Comparison of ENCODE assay signal across 3 cellular contexts in the genomic region with DNA sequence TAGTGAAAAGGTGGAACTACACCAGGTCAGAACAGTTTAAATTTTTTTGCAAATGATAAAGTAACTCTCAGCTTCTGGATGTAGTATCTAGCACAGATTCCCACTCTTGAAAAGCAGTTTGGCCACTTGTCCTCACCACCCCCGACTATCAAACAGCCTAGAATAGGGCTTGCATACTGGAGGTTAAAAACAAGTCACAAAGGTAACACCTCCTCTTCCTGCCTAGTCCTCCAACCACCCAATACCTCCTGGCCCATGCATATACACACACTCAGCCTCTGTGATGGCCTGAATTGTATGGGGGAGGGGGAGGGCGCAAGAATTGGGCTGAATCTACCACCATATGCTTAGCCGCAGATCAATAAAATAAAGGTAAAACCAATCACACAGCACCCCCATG.
TF ChIP-seq lines count a peak whose summit lies in the region.

No MANE protein-coding gene starts in this region.

TF ChIP-seq in HCT116, 20 proteins besides CTCF, POLR2A, EP300 and RAD21 (continues in another document):
- TF ChIP-seq YY1 (IDR thresholded peaks at IDR 0.05; ENCODE audit: extremely low read depth, insufficient replicate concordance, low read depth, low read length) (no peak), ZNF274 (IDR thresholded peaks at IDR 0.05; ENCODE audit: low read depth, low read length) (no peak), EGR1 (IDR thresholded peaks at IDR 0.05; ENCODE audit: low read depth) (no peak), CEBPB (IDR thresholded peaks at IDR 0.05; ENCODE audit: low read depth) (no peak), EZH2 (IDR thresholded peaks at IDR 0.05) (no peak), ZFX (IDR thresholded peaks at IDR 0.05) (no peak), SP1 (IDR thresholded peaks at IDR 0.05; ENCODE audit: low read depth) (no peak), POLR2AphosphoS5 (IDR thresholded peaks at IDR 0.05; ENCODE audit: low read depth, low read length) (no peak), SRF (IDR thresholded peaks at IDR 0.05; ENCODE audit: low read depth) (no peak), TCF7L2 (IDR thresholded peaks at IDR 0.05; ENCODE audit: borderline replicate concordance, extremely low read depth, insufficient read depth, insufficient read length) (no peak), CBX3 (IDR thresholded peaks at IDR 0.05; ENCODE audit: low read depth) (no peak), JUND (IDR thresholded peaks at IDR 0.05) (no peak)
- TF ChIP-seq, protein P1, sequence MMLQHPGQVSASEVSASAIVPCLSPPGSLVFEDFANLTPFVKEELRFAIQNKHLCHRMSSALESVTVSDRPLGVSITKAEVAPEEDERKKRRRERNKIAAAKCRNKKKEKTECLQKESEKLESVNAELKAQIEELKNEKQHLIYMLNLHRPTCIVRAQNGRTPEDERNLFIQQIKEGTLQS (IDR thresholded peaks at IDR 0.05) = no peak
- TF ChIP-seq, protein P2, sequence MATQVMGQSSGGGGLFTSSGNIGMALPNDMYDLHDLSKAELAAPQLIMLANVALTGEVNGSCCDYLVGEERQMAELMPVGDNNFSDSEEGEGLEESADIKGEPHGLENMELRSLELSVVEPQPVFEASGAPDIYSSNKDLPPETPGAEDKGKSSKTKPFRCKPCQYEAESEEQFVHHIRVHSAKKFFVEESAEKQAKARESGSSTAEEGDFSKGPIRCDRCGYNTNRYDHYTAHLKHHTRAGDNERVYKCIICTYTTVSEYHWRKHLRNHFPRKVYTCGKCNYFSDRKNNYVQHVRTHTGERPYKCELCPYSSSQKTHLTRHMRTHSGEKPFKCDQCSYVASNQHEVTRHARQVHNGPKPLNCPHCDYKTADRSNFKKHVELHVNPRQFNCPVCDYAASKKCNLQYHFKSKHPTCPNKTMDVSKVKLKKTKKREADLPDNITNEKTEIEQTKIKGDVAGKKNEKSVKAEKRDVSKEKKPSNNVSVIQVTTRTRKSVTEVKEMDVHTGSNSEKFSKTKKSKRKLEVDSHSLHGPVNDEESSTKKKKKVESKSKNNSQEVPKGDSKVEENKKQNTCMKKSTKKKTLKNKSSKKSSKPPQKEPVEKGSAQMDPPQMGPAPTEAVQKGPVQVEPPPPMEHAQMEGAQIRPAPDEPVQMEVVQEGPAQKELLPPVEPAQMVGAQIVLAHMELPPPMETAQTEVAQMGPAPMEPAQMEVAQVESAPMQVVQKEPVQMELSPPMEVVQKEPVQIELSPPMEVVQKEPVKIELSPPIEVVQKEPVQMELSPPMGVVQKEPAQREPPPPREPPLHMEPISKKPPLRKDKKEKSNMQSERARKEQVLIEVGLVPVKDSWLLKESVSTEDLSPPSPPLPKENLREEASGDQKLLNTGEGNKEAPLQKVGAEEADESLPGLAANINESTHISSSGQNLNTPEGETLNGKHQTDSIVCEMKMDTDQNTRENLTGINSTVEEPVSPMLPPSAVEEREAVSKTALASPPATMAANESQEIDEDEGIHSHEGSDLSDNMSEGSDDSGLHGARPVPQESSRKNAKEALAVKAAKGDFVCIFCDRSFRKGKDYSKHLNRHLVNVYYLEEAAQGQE (IDR thresholded peaks at IDR 0.05; ENCODE audit: low read depth) = no peak
- TF ChIP-seq, protein P3, sequence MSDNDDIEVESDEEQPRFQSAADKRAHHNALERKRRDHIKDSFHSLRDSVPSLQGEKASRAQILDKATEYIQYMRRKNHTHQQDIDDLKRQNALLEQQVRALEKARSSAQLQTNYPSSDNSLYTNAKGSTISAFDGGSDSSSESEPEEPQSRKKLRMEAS (IDR thresholded peaks at IDR 0.05) = no peak
- TF ChIP-seq, protein P4, sequence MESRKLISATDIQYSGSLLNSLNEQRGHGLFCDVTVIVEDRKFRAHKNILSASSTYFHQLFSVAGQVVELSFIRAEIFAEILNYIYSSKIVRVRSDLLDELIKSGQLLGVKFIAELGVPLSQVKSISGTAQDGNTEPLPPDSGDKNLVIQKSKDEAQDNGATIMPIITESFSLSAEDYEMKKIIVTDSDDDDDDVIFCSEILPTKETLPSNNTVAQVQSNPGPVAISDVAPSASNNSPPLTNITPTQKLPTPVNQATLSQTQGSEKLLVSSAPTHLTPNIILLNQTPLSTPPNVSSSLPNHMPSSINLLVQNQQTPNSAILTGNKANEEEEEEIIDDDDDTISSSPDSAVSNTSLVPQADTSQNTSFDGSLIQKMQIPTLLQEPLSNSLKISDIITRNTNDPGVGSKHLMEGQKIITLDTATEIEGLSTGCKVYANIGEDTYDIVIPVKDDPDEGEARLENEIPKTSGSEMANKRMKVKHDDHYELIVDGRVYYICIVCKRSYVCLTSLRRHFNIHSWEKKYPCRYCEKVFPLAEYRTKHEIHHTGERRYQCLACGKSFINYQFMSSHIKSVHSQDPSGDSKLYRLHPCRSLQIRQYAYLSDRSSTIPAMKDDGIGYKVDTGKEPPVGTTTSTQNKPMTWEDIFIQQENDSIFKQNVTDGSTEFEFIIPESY (IDR thresholded peaks at IDR 0.05; ENCODE audit: extremely low read depth, insufficient replicate concordance, low read length) = no peak

TF ChIP-seq in GM12878, 131 proteins besides CTCF, POLR2A, EP300 and RAD21 (continues in another document):
- no peak for TF ChIP-seq GABPA (IDR thresholded peaks at IDR 0.05; ENCODE audit: low read depth)
- TF ChIP-seq SMAD1 (IDR thresholded peaks at IDR 0.05; ENCODE audit: low read depth, partially characterized antibody) = no peak
- TF ChIP-seq, protein P5, sequence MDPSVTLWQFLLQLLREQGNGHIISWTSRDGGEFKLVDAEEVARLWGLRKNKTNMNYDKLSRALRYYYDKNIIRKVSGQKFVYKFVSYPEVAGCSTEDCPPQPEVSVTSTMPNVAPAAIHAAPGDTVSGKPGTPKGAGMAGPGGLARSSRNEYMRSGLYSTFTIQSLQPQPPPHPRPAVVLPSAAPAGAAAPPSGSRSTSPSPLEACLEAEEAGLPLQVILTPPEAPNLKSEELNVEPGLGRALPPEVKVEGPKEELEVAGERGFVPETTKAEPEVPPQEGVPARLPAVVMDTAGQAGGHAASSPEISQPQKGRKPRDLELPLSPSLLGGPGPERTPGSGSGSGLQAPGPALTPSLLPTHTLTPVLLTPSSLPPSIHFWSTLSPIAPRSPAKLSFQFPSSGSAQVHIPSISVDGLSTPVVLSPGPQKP (IDR thresholded peaks at IDR 0.05; ENCODE audit: low read depth, low read length) = no peak
- TF ChIP-seq BACH1 (IDR thresholded peaks at IDR 0.05; ENCODE audit: borderline replicate concordance) = no peak
- no peak for TF ChIP-seq TARDBP (IDR thresholded peaks at IDR 0.05; ENCODE audit: borderline replicate concordance)
- TF ChIP-seq, protein P6, sequence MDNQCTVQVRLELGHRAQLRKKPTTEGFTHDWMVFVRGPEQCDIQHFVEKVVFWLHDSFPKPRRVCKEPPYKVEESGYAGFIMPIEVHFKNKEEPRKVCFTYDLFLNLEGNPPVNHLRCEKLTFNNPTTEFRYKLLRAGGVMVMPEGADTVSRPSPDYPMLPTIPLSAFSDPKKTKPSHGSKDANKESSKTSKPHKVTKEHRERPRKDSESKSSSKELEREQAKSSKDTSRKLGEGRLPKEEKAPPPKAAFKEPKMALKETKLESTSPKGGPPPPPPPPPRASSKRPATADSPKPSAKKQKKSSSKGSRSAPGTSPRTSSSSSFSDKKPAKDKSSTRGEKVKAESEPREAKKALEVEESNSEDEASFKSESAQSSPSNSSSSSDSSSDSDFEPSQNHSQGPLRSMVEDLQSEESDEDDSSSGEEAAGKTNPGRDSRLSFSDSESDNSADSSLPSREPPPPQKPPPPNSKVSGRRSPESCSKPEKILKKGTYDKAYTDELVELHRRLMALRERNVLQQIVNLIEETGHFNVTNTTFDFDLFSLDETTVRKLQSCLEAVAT (IDR thresholded peaks at IDR 0.05) = no peak
- TF ChIP-seq, protein P7, sequence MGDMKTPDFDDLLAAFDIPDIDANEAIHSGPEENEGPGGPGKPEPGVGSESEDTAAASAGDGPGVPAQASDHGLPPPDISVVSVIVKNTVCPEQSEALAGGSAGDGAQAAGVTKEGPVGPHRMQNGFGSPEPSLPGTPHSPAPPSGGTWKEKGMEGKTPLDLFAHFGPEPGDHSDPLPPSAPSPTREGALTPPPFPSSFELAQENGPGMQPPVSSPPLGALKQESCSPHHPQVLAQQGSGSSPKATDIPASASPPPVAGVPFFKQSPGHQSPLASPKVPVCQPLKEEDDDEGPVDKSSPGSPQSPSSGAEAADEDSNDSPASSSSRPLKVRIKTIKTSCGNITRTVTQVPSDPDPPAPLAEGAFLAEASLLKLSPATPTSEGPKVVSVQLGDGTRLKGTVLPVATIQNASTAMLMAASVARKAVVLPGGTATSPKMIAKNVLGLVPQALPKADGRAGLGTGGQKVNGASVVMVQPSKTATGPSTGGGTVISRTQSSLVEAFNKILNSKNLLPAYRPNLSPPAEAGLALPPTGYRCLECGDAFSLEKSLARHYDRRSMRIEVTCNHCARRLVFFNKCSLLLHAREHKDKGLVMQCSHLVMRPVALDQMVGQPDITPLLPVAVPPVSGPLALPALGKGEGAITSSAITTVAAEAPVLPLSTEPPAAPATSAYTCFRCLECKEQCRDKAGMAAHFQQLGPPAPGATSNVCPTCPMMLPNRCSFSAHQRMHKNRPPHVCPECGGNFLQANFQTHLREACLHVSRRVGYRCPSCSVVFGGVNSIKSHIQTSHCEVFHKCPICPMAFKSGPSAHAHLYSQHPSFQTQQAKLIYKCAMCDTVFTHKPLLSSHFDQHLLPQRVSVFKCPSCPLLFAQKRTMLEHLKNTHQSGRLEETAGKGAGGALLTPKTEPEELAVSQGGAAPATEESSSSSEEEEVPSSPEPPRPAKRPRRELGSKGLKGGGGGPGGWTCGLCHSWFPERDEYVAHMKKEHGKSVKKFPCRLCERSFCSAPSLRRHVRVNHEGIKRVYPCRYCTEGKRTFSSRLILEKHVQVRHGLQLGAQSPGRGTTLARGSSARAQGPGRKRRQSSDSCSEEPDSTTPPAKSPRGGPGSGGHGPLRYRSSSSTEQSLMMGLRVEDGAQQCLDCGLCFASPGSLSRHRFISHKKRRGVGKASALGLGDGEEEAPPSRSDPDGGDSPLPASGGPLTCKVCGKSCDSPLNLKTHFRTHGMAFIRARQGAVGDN (IDR thresholded peaks at IDR 0.05) = no peak
- no peak for TF ChIP-seq RUNX3 (IDR thresholded peaks at IDR 0.05; ENCODE audit: low read length)
- TF ChIP-seq SUPT20H (IDR thresholded peaks at IDR 0.05; ENCODE audit: borderline replicate concordance, control insufficient read depth, low read depth, low read length) = no peak
- no peak for TF ChIP-seq ZZZ3 (IDR thresholded peaks at IDR 0.05; ENCODE audit: control insufficient read depth, insufficient read length, low read depth)
- TF ChIP-seq TCF3 (IDR thresholded peaks at IDR 0.05; ENCODE audit: borderline replicate concordance, insufficient read depth, low read depth, low read length) = no peak

TF ChIP-seq in GM12891, 5 proteins besides CTCF, POLR2A, EP300 and RAD21:
- TF ChIP-seq PAX5 (IDR thresholded peaks at IDR 0.05; ENCODE audit: insufficient read depth, low read length, severe bottlenecking) (no peak), POLR2AphosphoS5 (IDR thresholded peaks at IDR 0.05; ENCODE audit: low read depth, low read length) (no peak), POU2F2 (IDR thresholded peaks at IDR 0.05; ENCODE audit: low read depth, low read length) (no peak), TAF1 (IDR thresholded peaks at IDR 0.05; ENCODE audit: low read depth, low read length) (no peak), SPI1 (IDR thresholded peaks at IDR 0.05; ENCODE audit: low read depth, low read length) (no peak)
